Comparison of ENCODE assay signal across 1 cellular context in the genomic region with DNA sequence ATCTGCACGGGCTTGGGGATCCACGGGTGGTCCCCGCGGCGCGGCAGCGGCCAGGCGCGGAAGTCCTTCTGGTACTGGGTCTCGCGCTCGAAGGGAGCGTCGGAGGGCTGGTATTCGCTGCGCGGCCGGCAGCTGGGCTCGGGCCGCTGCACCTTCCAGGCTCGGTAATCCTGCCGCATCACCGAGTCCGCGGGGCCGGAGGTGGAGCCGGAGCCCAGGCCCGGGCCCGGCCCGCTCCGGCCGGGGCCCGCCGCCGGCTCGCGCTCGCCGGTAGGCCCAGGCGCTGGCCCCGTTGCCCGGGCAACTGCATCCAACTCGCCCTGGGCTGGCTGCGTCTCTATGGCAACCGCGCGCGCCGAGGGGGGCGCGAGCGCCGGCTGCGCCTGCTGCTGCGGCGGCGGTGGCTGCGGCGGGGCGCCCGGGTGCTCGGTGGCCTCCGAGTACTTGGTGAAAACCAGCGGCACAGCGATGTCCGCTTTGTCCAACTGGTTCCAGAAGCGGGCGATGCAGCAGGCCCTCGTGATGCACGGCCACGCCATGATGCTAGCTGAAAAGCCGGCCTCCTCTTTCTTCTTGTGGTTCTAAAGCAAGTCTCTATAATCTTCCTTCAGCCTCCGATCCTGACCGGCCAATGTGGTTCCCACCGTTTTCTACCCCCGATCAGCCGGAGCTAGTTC.
TF ChIP-seq lines count a peak whose summit lies in the region.

No MANE protein-coding gene starts in this region.

TF ChIP-seq in GM23338, 12 proteins besides CTCF, POLR2A, EP300 and RAD21 (continued from another document):
- TF ChIP-seq ZNF462 (CRISPR knock-in tag; IDR thresholded peaks at IDR 0.05) (no peak), EZH2 (IDR thresholded peaks at IDR 0.05; ENCODE audit: low read depth, unreplicated experiment) (no peak), CREB1 (CRISPR knock-in tag; IDR thresholded peaks at IDR 0.05; ENCODE audit: low read depth) (no peak), NANOG (IDR thresholded peaks at IDR 0.05; ENCODE audit: borderline replicate concordance) (no peak), ZNF114 (CRISPR knock-in tag; IDR thresholded peaks at IDR 0.05) (no peak), ZNF331 (CRISPR knock-in tag; IDR thresholded peaks at IDR 0.05; ENCODE audit: low read depth) (no peak)
